In the genomic region with DNA sequence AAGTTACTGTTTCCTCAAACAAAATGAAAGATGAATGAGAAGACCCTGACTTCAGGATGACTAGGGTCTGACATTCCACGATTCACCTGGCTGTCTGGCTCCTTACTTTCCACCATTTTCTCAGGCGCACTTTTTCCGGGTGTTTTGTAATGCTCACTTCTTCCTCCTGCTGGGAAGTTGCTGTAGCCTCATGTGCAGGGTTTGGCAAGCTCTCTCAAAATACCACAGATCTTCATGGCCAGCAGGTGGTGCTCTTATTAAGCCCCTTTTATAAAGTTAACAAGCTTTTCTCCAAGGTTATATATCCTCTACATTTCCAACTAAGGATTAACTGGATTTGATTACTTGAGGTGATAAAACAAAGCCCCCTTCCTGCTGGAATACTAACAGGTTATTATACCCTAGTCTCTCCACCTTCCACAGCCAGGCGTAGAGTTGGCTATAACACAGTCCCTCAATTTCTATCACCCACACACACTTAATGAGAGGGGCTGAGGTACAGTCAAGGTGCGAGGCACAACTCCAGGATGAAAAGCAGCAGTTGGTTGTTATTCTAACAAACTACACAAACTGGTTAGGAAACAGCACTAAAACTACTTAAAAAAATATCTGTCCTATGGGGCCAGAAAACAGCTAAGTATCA, we compare ENCODE assay signal across 1 cellular context.
A peak's percentile ranks its signal among the peaks of the same experiment; 100 is the strongest.
TF ChIP-seq lines count a peak whose summit lies in the region.

No MANE protein-coding gene starts in this region.

TF ChIP-seq in HCT116, 20 proteins besides CTCF, POLR2A, EP300 and RAD21:
- peak; percentile 31; the same call in 1 of the 2 replicates for TF ChIP-seq POLR2AphosphoS5 (IDR thresholded peaks at IDR 0.05; ENCODE audit: low read depth, low read length)
- TF ChIP-seq, protein P1, sequence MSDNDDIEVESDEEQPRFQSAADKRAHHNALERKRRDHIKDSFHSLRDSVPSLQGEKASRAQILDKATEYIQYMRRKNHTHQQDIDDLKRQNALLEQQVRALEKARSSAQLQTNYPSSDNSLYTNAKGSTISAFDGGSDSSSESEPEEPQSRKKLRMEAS (IDR thresholded peaks at IDR 0.05): 0 out of 2 replicates have a peak, but pooled peaks have one; percentile 32
- 0 out of 2 replicates have a peak, but pooled peaks have one; percentile 8 for TF ChIP-seq SRF (IDR thresholded peaks at IDR 0.05; ENCODE audit: low read depth)
- no peak; the same call in 1 of the 2 replicates for TF ChIP-seq ELF1 (IDR thresholded peaks at IDR 0.05; ENCODE audit: borderline replicate concordance, low read depth)
- TF ChIP-seq EZH2phosphoT487 (IDR thresholded peaks at IDR 0.05; ENCODE audit: borderline replicate concordance): no peak
- TF ChIP-seq, protein P2, sequence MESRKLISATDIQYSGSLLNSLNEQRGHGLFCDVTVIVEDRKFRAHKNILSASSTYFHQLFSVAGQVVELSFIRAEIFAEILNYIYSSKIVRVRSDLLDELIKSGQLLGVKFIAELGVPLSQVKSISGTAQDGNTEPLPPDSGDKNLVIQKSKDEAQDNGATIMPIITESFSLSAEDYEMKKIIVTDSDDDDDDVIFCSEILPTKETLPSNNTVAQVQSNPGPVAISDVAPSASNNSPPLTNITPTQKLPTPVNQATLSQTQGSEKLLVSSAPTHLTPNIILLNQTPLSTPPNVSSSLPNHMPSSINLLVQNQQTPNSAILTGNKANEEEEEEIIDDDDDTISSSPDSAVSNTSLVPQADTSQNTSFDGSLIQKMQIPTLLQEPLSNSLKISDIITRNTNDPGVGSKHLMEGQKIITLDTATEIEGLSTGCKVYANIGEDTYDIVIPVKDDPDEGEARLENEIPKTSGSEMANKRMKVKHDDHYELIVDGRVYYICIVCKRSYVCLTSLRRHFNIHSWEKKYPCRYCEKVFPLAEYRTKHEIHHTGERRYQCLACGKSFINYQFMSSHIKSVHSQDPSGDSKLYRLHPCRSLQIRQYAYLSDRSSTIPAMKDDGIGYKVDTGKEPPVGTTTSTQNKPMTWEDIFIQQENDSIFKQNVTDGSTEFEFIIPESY (IDR thresholded peaks at IDR 0.05; ENCODE audit: extremely low read depth, insufficient replicate concordance, low read length): no peak
- TF ChIP-seq YY1 (IDR thresholded peaks at IDR 0.05; ENCODE audit: extremely low read depth, insufficient replicate concordance, low read depth, low read length): peak; percentile 75
- TF ChIP-seq CEBPB (IDR thresholded peaks at IDR 0.05; ENCODE audit: low read depth): peak; percentile 63
- TF ChIP-seq EZH2 (IDR thresholded peaks at IDR 0.05): no peak
- no peak for TF ChIP-seq ZNF274 (IDR thresholded peaks at IDR 0.05; ENCODE audit: low read depth, low read length)
- TF ChIP-seq EGR1 (IDR thresholded peaks at IDR 0.05; ENCODE audit: low read depth): no peak
